In genomic region chrX:10926404-10926803, GRCh38 we compare ENCODE assay signal across 27 cellular contexts.
"Had no signal": no experiment of that assay in that cellular context is flagged by ENCODE, and none has a peak within 500 bp of the region (broad histone marks: within the 10 kb centered on the region; RNA-seq: fewer than 3 reads in every experiment).

No MANE protein-coding gene starts in this region.

- H3K27ac Mint-ChIP-seq: activated CD8-positive, alpha-beta T cell treated with anti-CD3 and anti-CD28 coated beads for 36 hours; activated naive CD4-positive, alpha-beta T cell treated with anti-CD3 and anti-CD28 coated beads, Interleukin-2, amount 10 ng/mL, durations not matched to agents 7 days and 5 days; activated naive CD8-positive, alpha-beta T cell treated with anti-CD3 and anti-CD28 coated beads for 36 hours; activated T-cell treated with anti-CD3 and anti-CD28 coated beads, Interleukin-2, amount 50 U/mL, for 72 hours; activated T-helper 2 cell treated with anti-CD3 and anti-CD28 coated beads, Interferon-gamma antibody, Interleukin-2, Interleukin-4, amounts not matched to agents 10 μg/mL and 5 μg/mL and 100 μg/mL, durations not matched to agents 14 hours and 24 hours and 36 hours had no signal

- H3K27ac ChIP-seq: adrenal gland, breast epithelium had no signal

- H3K4me1 ChIP-seq: adrenal gland, breast epithelium had no signal

- H3K9me3 ChIP-seq: adrenal gland, SK-N-SH had no signal

- H3K4me3 Mint-ChIP-seq: activated CD8-positive, alpha-beta T cell treated with anti-CD3 and anti-CD28 coated beads for 36 hours; activated naive CD4-positive, alpha-beta T cell treated with anti-CD3 and anti-CD28 coated beads, Interleukin-2, amount 10 ng/mL, durations not matched to agents 7 days and 5 days; activated naive CD8-positive, alpha-beta T cell treated with anti-CD3 and anti-CD28 coated beads for 36 hours; activated T-cell treated with anti-CD3 and anti-CD28 coated beads, Interleukin-2, amount 50 U/mL, for 72 hours had no signal

- H3K27me3 ChIP-seq: adrenal gland had no signal

- H3K36me3 Mint-ChIP-seq: activated naive CD4-positive, alpha-beta T cell treated with anti-CD3 and anti-CD28 coated beads, Interleukin-2, amount 10 ng/mL, durations not matched to agents 7 days and 5 days; activated naive CD8-positive, alpha-beta T cell treated with anti-CD3 and anti-CD28 coated beads for 36 hours had no signal

- ATAC-seq: activated CD4-positive, CD25-positive, alpha-beta regulatory T cell treated with anti-CD3 and anti-CD28 coated beads, Interleukin-2, amount 50 U/mL, for 24 hours; activated CD8-positive, alpha-beta T cell treated with anti-CD3 and anti-CD28 coated beads for 36 hours; activated T-cell treated with anti-CD3 and anti-CD28 coated beads, Interleukin-2, amount 50 U/mL, for 72 hours; Panc1; Right ventricle myocardium inferior had no signal

- H3K4me2 ChIP-seq: SK-N-SH had no signal

- H3K4me3 ChIP-seq: adrenal gland, breast epithelium had no signal

- DNase-seq: activated CD4-positive, alpha-beta T cell treated with anti-CD3 and anti-CD28 coated beads for 4 hours; activated CD8-positive, alpha-beta memory T cell treated with anti-CD3 and anti-CD28 coated beads, Interleukin-2, amount 50 U/mL, for 4 hours; activated CD8-positive, alpha-beta T cell treated with anti-CD3 and anti-CD28 coated beads for 36 hours; activated gamma-delta T cell treated with Interleukin-2 at 50 U/mL for 16 hours; activated naive CD4-positive, alpha-beta T cell treated with anti-CD3 and anti-CD28 coated beads, Interleukin-2, amount 10 ng/mL, durations not matched to agents 7 days and 5 days; activated naive CD8-positive, alpha-beta T cell treated with anti-CD3 and anti-CD28 coated beads for 36 hours; activated T-cell treated with anti-CD3 and anti-CD28 coated beads, Interleukin-2, amount 50 U/mL, for 72 hours; adrenal gland; aorta; caudate nucleus; MM.1S; NCI-H1105; NCI-H1436 treated with DMSO at 0.1 percent for 48 hours; NCI-H187; NCI-H2081; NCI-H510A treated with DMSO at 0.1 percent for 48 hours; NCI-H69; NK-92 treated with Interleukin-12 subunit alpha and Interleukin-12 subunit beta, amount 100 ng/mL, for 24 hours; OCI-M1; RPMI8226; SK-N-SH; SW 1271 had no signal

- H3K36me3 ChIP-seq: adrenal gland, breast epithelium had no signal

- H3K9ac ChIP-seq: SK-N-SH had no signal

- H3K4me1 Mint-ChIP-seq: activated naive CD4-positive, alpha-beta T cell treated with anti-CD3 and anti-CD28 coated beads, Interleukin-2, amount 10 ng/mL, durations not matched to agents 7 days and 5 days; activated naive CD8-positive, alpha-beta T cell treated with anti-CD3 and anti-CD28 coated beads for 36 hours had no signal

- H3K27me3 Mint-ChIP-seq: activated CD8-positive, alpha-beta T cell treated with anti-CD3 and anti-CD28 coated beads for 36 hours; activated naive CD4-positive, alpha-beta T cell treated with anti-CD3 and anti-CD28 coated beads, Interleukin-2, amount 10 ng/mL, durations not matched to agents 7 days and 5 days; activated naive CD8-positive, alpha-beta T cell treated with anti-CD3 and anti-CD28 coated beads for 36 hours had no signal
